ENCODE assay signal across 8 cellular contexts in genomic region chr19:12956446-12957388, GRCh38. TPM values are rescaled to one million over a fixed set of nuclear protein-coding genes. Genes with fewer than 3 reads are reported as not detected.
DNase-seq lines count a peak whose midpoint lies in the region; ATAC-seq and TF ChIP-seq lines count a peak whose summit lies in the region.

TSS of gene GADD45GIP1 (minus strand) at chr19:12957223. CDS start at chr19:12957212, 11 bp downstream.

- peaks cover 17% of the 10 kb centered on the region for H4K20me1 ChIP-seq in OCI-LY3 (ENCODE audit: insufficient read depth, low read length)

- H3K4me1 ChIP-seq in OCI-LY3 (ENCODE audit: low read length) (peaks cover 34% of the 10 kb centered on the region), mononuclear cell (ENCODE audit: insufficient read depth, low read length) (peaks cover 52% of the 10 kb centered on the region)

- H3K79me2 ChIP-seq in OCI-LY3 (ENCODE audit: low read length), result peaks cover 62% of the 10 kb centered on the region

- peak within 1 kb of the TSS; percentile 70; the same call in 1 of the 2 replicates for H2AFZ ChIP-seq in OCI-LY3 (ENCODE audit: low read depth, low read length)

- peak within 1 kb of the TSS; percentile 82 for H3K4me3 ChIP-seq in OCI-LY3 (ENCODE audit: low read length)
- H3K4me3 ChIP-seq in epithelial cell of esophagus (ENCODE audit: low read length), result peak within 1 kb of the TSS; percentile 81
- peak within 1 kb of the TSS; percentile 85 for H3K4me3 ChIP-seq in mononuclear cell (ENCODE audit: low read length)

- peak within 1 kb of the TSS; percentile 67 for H3K27ac ChIP-seq in OCI-LY3 (ENCODE audit: low read length)

- DNase-seq in SIG-M5 treated with dmso at 0.1 percent for 504 hours (lab: John Stamatoyannopoulos, UW; ENCODE audit: unreplicated experiment) (peak; percentile 67), SIG-M5 (lab: John Stamatoyannopoulos, UW) (no peak), activated T-cell treated with anti-CD3 and anti-CD28 coated beads for 24 hours (ENCODE audit: low read depth) (peak; percentile 77), epithelial cell of esophagus (ENCODE audit: low read depth) (peak; percentile 76)
- peak; percentile 80 to 81 for DNase-seq in stimulated activated CD8-positive, alpha-beta memory T cell treated with anti-CD3 and anti-CD28 coated beads, Interleukin-2, amount 100 ng/mL, for 48 hours (ENCODE audit: low read depth in 2 of 2)

- TF ChIP-seq CTCF in OCI-LY3 (IDR thresholded peaks at IDR 0.05; ENCODE audit: low read depth, low read length) (no peak), epithelial cell of esophagus (IDR thresholded peaks at IDR 0.05; ENCODE audit: insufficient read depth, low read depth, low read length, missing control alignments) (no peak)

- peak; percentile 70 for ATAC-seq in HG03520 (IDR thresholded peaks at IDR 0.05; ENCODE audit: unreplicated experiment)

- H3K27me3 ChIP-seq in OCI-LY3 (ENCODE audit: low read depth, low read length) (no peaks in the 10 kb centered on the region), mononuclear cell (ENCODE audit: insufficient read depth, low read length) (no peaks in the 10 kb centered on the region)

- H3K9me3 ChIP-seq in OCI-LY3 (ENCODE audit: insufficient read depth, low read length), result no peaks in the 10 kb centered on the region
- H3K9me3 ChIP-seq in mononuclear cell (ENCODE audit: low read depth, low read length), result no peaks in the 10 kb centered on the region

- H3K36me3 ChIP-seq in OCI-LY3 (replicated peaks; ENCODE audit: low read depth, low read length), result peaks cover 25% of the 10 kb centered on the region

- peak within 1 kb of the TSS; percentile 83 for H3K9ac ChIP-seq in OCI-LY3 (ENCODE audit: low read length)

- peak within 1 kb of the TSS; percentile 100 for H3K4me2 ChIP-seq in OCI-LY3 (ENCODE audit: low read length)

RNA-seq across cellular contexts. Expression of gene GADD45GIP1, which starts in this region (rescaled TPM):
- total RNA-seq in mononuclear cell, result 5.2 TPM
